27 cellular contexts compared by ENCODE assay signal in genomic region chr7:55273186-55273980, GRCh38.
"Had no signal": no experiment of that assay in that cellular context is flagged by ENCODE, and none has a peak within 500 bp of the region (broad histone marks: within the 10 kb centered on the region; RNA-seq: fewer than 3 reads in every experiment).

No MANE protein-coding gene starts in this region.

- H3K27ac ChIP-seq: heart left ventricle, left ventricle myocardium inferior, neural progenitor cell, ovary, prostate gland, skin epidermis, stomach, thoracic aorta, tibial artery, upper lobe of right lung, uterus had no signal

- H3K9me3 ChIP-seq: heart left ventricle, left ventricle myocardium inferior, ovary, prostate gland, stomach, thoracic aorta, tibial artery, upper lobe of right lung, uterus had no signal

- H3K36me3 ChIP-seq: heart left ventricle, left ventricle myocardium inferior, neural progenitor cell, ovary, prostate gland, stomach, thoracic aorta, tibial artery, upper lobe of right lung, uterus had no signal

- DNase-seq: heart left ventricle; hypothalamus; islet precursor cell; left ventricle myocardium inferior; mesendoderm; midbrain; naive thymus-derived CD8-positive, alpha-beta T cell; nephron progenitor cell; ovary; retina; right cardiac atrium; stimulated activated CD4-positive, alpha-beta T cell treated with anti-CD3 and anti-CD28 coated beads, Interleukin-12 subunit alpha, Interleukin-12 subunit beta, amount 100 ng/mL, for 4 hours; stimulated activated CD4-positive, alpha-beta T cell treated with anti-CD3 and anti-CD28 coated beads, Interleukin-15, amount 100 ng/mL, for 24 hours; stimulated activated CD4-positive, alpha-beta T cell treated with anti-CD3 and anti-CD28 coated beads, Interleukin-2, amount 100 ng/mL, for 24 hours; stimulated activated CD4-positive, alpha-beta T cell treated with anti-CD3 and anti-CD28 coated beads, Interleukin-4, amount 100 ng/mL, for 1 hour; stimulated activated naive B cell treated with anti-CD40 and anti-IgM and Interleukin-4, amounts not matched to agents 10 μg/mL and 1 μg/mL and 100 μg/mL, for 72 hours; stimulated activated naive CD8-positive, alpha-beta T cell treated with anti-CD3 and anti-CD28 coated beads, Interleukin-15, Interleukin-2, amounts not matched to agents 100 U/mL and 50 U/mL, for 24 hours; stomach; tibial artery; trophoblast cell; upper lobe of right lung; uterus had no signal

- H3K36me3 Mint-ChIP-seq: naive thymus-derived CD8-positive, alpha-beta T cell; neural progenitor cell; stimulated activated naive B cell treated with anti-CD40 and anti-IgM and Interleukin-4, amounts not matched to agents 10 μg/mL and 1 μg/mL and 100 μg/mL, for 72 hours had no signal

- H3K4me1 ChIP-seq: heart left ventricle, left ventricle myocardium inferior, neural progenitor cell, prostate gland, stomach, tibial artery, upper lobe of right lung, uterus had no signal

- H3K27me3 ChIP-seq: heart left ventricle, neural progenitor cell, ovary, upper lobe of right lung, uterus had no signal

- H3K27ac Mint-ChIP-seq: naive thymus-derived CD8-positive, alpha-beta T cell; neural progenitor cell; stimulated activated naive B cell treated with anti-CD40 and anti-IgM and Interleukin-4, amounts not matched to agents 10 μg/mL and 1 μg/mL and 100 μg/mL, for 72 hours had no signal

- H3K9me3 Mint-ChIP-seq: naive thymus-derived CD8-positive, alpha-beta T cell; nephron progenitor cell; neural progenitor cell; stimulated activated naive B cell treated with anti-CD40 and anti-IgM and Interleukin-4, amounts not matched to agents 10 μg/mL and 1 μg/mL and 100 μg/mL, for 72 hours had no signal

- H3K4me1 Mint-ChIP-seq: naive thymus-derived CD8-positive, alpha-beta T cell; neural progenitor cell; stimulated activated naive B cell treated with anti-CD40 and anti-IgM and Interleukin-4, amounts not matched to agents 10 μg/mL and 1 μg/mL and 100 μg/mL, for 72 hours had no signal

- H3K4me3 Mint-ChIP-seq: naive thymus-derived CD8-positive, alpha-beta T cell; nephron progenitor cell; neural progenitor cell; stimulated activated naive B cell treated with anti-CD40 and anti-IgM and Interleukin-4, amounts not matched to agents 10 μg/mL and 1 μg/mL and 100 μg/mL, for 72 hours had no signal

- ATAC-seq: heart left ventricle; naive thymus-derived CD8-positive, alpha-beta T cell; right cardiac atrium; sciatic nerve; stimulated activated naive B cell treated with anti-CD40 and anti-IgM and Interleukin-4, amounts not matched to agents 10 μg/mL and 1 μg/mL and 100 μg/mL, for 72 hours; stimulated activated naive CD8-positive, alpha-beta T cell treated with anti-CD3 and anti-CD28 coated beads, Interleukin-15, Interleukin-2, amounts not matched to agents 100 U/mL and 50 U/mL, for 24 hours; upper lobe of right lung had no signal

- H3K9ac ChIP-seq: neural progenitor cell had no signal

- H3K4me3 ChIP-seq: heart left ventricle, left ventricle myocardium inferior, neural progenitor cell, ovary, prostate gland, skin epidermis, stomach, thoracic aorta, tibial artery, upper lobe of right lung, uterus had no signal
